16 cellular contexts compared by ENCODE assay signal in the genomic region with DNA sequence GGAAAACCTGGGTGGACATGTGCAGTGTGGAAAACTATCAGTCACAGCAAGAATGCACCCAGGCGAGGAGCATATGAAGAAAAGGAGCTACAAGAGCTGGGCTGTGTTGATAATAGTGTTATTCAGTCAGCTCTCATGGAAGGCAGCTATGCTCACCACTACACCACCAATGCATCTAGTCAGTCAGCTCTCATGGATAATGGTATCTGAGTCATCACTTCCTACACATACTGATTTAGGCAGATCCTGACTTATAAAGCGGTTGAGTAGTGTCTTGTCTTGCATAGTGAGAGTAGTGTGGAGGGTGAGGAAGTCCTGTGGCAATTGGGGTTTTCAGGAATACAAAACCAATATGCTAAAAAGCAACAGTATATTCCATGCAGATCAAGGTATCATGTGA.
"Had no signal": no experiment of that assay in that cellular context is flagged by ENCODE, and none has a peak within 500 bp of the region (broad histone marks: within the 10 kb centered on the region; RNA-seq: fewer than 3 reads in every experiment).

No MANE protein-coding gene starts in this region.

- H3K27ac ChIP-seq: esophagus muscularis mucosa, prostate gland, right lobe of liver, testis had no signal

- ATAC-seq: activated naive CD8-positive, alpha-beta T cell treated with anti-CD3 and anti-CD28 coated beads, Interleukin-2, amount 50 U/mL, for 24 hours; left colon; natural killer cell; right lobe of liver; stimulated activated naive B cell treated with anti-CD40 and anti-IgM and Interleukin-4, amounts not matched to agents 10 μg/mL and 1 μg/mL and 100 μg/mL, for 72 hours had no signal

- H3K4me3 ChIP-seq: esophagus muscularis mucosa, prostate gland, right lobe of liver, testis had no signal

- H3K4me3 Mint-ChIP-seq: activated CD4-positive, alpha-beta memory T cell treated with anti-CD3 and anti-CD28 coated beads for 36 hours; activated naive CD8-positive, alpha-beta T cell treated with anti-CD3 and anti-CD28 coated beads, Interleukin-2, amount 50 U/mL, for 24 hours; dendritic cell treated with granulocyte-macrophage colony-stimulating factor and Interleukin-4, amounts not matched to agents 40 ng/mL and 50 ng/mL, for 4 days; endodermal cell; memory B cell; natural killer cell; stimulated activated naive B cell treated with anti-CD40 and anti-IgM and Interleukin-4, amounts not matched to agents 10 μg/mL and 1 μg/mL and 100 μg/mL, for 72 hours had no signal

- H3K27me3 Mint-ChIP-seq: activated naive CD8-positive, alpha-beta T cell treated with anti-CD3 and anti-CD28 coated beads, Interleukin-2, amount 50 U/mL, for 24 hours; dendritic cell treated with granulocyte-macrophage colony-stimulating factor and Interleukin-4, amounts not matched to agents 40 ng/mL and 50 ng/mL, for 4 days; memory B cell; stimulated activated naive B cell treated with anti-CD40 and anti-IgM and Interleukin-4, amounts not matched to agents 10 μg/mL and 1 μg/mL and 100 μg/mL, for 72 hours had no signal

- H3K36me3 ChIP-seq: right lobe of liver had no signal

- H3K4me1 Mint-ChIP-seq: activated naive CD8-positive, alpha-beta T cell treated with anti-CD3 and anti-CD28 coated beads, Interleukin-2, amount 50 U/mL, for 24 hours; endodermal cell; memory B cell; natural killer cell had no signal

- H3K27ac Mint-ChIP-seq: activated CD4-positive, alpha-beta memory T cell treated with anti-CD3 and anti-CD28 coated beads for 36 hours; activated naive CD8-positive, alpha-beta T cell treated with anti-CD3 and anti-CD28 coated beads, Interleukin-2, amount 50 U/mL, for 24 hours; dendritic cell treated with granulocyte-macrophage colony-stimulating factor and Interleukin-4, amounts not matched to agents 40 ng/mL and 50 ng/mL, for 4 days; endodermal cell; memory B cell; natural killer cell; stimulated activated naive B cell treated with anti-CD40 and anti-IgM and Interleukin-4, amounts not matched to agents 10 μg/mL and 1 μg/mL and 100 μg/mL, for 72 hours had no signal

- H3K9me3 ChIP-seq: prostate gland, testis had no signal

- H3K27me3 ChIP-seq: esophagus muscularis mucosa, right lobe of liver, testis had no signal

- H3K4me1 ChIP-seq: esophagus muscularis mucosa, prostate gland, right lobe of liver, testis had no signal

- DNase-seq: activated CD4-positive, alpha-beta memory T cell treated with anti-CD3 and anti-CD28 coated beads for 36 hours; activated naive CD8-positive, alpha-beta T cell treated with anti-CD3 and anti-CD28 coated beads, Interleukin-2, amount 50 U/mL, for 24 hours; activated T-cell treated with anti-CD3 and anti-CD28 coated beads, Interleukin-2, amount 50 U/mL, for 48 hours; central memory CD4-positive, alpha-beta T cell; endodermal cell; left colon; natural killer cell; right lobe of liver; stimulated activated CD4-positive, alpha-beta T cell treated with anti-CD3 and anti-CD28 coated beads, Interleukin-2, amount 100 ng/mL, for 24 hours; stimulated activated naive B cell treated with anti-CD40 and anti-IgM and Interleukin-4, amounts not matched to agents 10 μg/mL and 1 μg/mL and 100 μg/mL, for 72 hours; SW 1271; testis had no signal
